ENCODE assay signal across 8 cellular contexts in the genomic region with DNA sequence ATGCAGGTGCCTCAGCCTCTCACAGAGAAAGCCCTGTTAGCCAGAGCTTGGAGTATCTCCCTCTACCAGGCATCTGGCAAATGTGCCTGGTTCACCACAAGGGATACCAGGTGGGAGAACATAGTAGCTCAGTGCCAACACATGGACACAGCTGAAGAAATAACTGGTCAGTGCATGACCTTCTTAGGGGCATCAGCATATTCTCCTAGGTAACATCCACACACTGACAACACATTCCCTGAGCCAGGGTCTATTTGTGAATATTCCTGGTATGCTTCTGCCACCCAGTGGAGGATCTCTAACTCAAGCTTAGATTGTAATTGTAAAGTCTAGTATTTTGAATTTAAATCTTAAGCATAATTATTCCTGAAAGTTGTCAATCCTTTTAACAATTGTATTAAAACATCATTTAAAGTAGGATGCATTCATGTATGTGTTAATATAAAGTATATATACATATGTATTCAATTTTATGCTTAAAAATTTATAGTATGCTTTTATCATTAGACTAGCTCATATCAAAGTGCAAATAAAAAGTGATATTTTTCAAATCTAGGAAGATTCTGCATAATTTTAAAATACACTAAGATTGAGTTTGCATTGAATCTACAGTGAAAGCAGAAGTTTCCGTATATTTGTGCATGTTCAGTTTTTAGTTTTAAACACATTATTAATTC. TPM values are rescaled to one million over a fixed set of nuclear protein-coding genes. Genes with fewer than 3 reads are reported as not detected.
DNase-seq lines count a peak whose midpoint lies in the region; ATAC-seq, FAIRE-seq and TF ChIP-seq lines count a peak whose summit lies in the region.

No MANE protein-coding gene starts in this region.

- H3K4me3 ChIP-seq in AG04450 (ENCODE audit: low read depth, low read length) (no peak overlapping the region), cardiac muscle cell (no peak overlapping the region)

- H3K4me1 ChIP-seq in cardiac muscle cell (ENCODE audit: low read depth), result peaks cover 11% of the 10 kb centered on the region

- H3K9me3 ChIP-seq in AG04450 (ENCODE audit: control insufficient read depth, insufficient read depth, low read length) (no peaks in the 10 kb centered on the region), cardiac muscle cell (ENCODE audit: low read depth) (no peaks in the 10 kb centered on the region)

- TF ChIP-seq CTCF in AG04450 (IDR thresholded peaks at IDR 0.05; ENCODE audit: low read depth, low read length) (peak; percentile 70), cardiac muscle cell (IDR thresholded peaks at IDR 0.05; ENCODE audit: low read depth, low read length) (peak; percentile 60)

- DNase-seq in AG04450 (ENCODE audit: low read depth, low spot score) (peak; percentile 41), NCI-H2081 (lab: John Stamatoyannopoulos, UW) (peak; percentile 44 to 70), cardiac muscle cell (ENCODE audit: low read depth in 1 of 2, low spot score in 1 of 2) (peak; percentile 76 to 85), sciatic nerve (ENCODE audit: low spot score) (no peak)

- no peak overlapping the region for H3K27ac ChIP-seq in AG04450 (ENCODE audit: low read depth, low read length)
- no peak overlapping the region for H3K27ac ChIP-seq in cardiac muscle cell

- peak; percentile 85 for FAIRE-seq in TTC549 (lab: Jason Lieb, UNC)

- CTCF ChIA-PET in AG04450 (lab: Charles Lee), result interaction anchor here (0.6 to 4.8 kb wide), 25 partner anchors 11 to 1016 kb away, joined by 3 to 61 read pairs (median 4); no protein-coding TSS in a partner anchor

- intact Hi-C loops in sciatic nerve (cut with DNase I), result loop anchor here (5.0 kb wide), 1 partner anchor 310 kb away; no protein-coding TSS in a partner anchor

- H3K36me3 ChIP-seq in cardiac muscle cell, result no peaks in the 10 kb centered on the region

- H3K27me3 ChIP-seq in AG04450 (ENCODE audit: control insufficient read depth, insufficient read depth, low read length) (no peaks in the 10 kb centered on the region), cardiac muscle cell (no peaks in the 10 kb centered on the region)

- peak; percentile 66 for ATAC-seq in GM19351 (IDR thresholded peaks at IDR 0.05; ENCODE audit: unreplicated experiment)
- ATAC-seq in sciatic nerve, result peak; percentile 96
- no peak for ATAC-seq in HG03469 (IDR thresholded peaks at IDR 0.05; ENCODE audit: unreplicated experiment)
- no peak for ATAC-seq in GM19328 (IDR thresholded peaks at IDR 0.05; ENCODE audit: unreplicated experiment)

- POLR2A ChIA-PET in AG04450 (lab: Yijun Ruan, JAX), result no interaction called here

RNA-seq across cellular contexts. Expression of gene COL21A1, which starts 45.3 kb away (rescaled TPM):
- polyA plus RNA-seq in AG04450 (2011; rRNA removed) (0.35 and 0.40 TPM in 2 replicates), cardiac muscle cell (0.81 and 0.83 TPM in 2 replicates)
- 0.14 and 0.17 TPM in 2 replicates for polyA minus RNA-seq in AG04450 (2011; rRNA and poly(A)+ RNA removed)
- total RNA-seq in cardiac muscle cell (1.2 and 1.4 TPM in 2 replicates), sciatic nerve (31.4 TPM)

Comparison
In these comparisons a context has a peak if more than half of its experiments do, and no peak if none do; other contexts are left out.
1. ATAC-seq: peak in GM19351 (single experiment) and sciatic nerve (single experiment); none in HG03469 (single experiment) and GM19328 (single experiment).
2. RNA of gene COL21A1, which starts 45.3 kb away (total RNA-seq): 31.4 TPM in sciatic nerve (single experiment); 1.2 to 1.4 TPM in cardiac muscle cell; every median in the first group is over 10 times any median in the second.